Comparison of ENCODE assay signal across 8 cellular contexts in genomic region chr1:42957880-42958487, GRCh38. TPM values are rescaled to one million over a fixed set of nuclear protein-coding genes. Genes with fewer than 3 reads are reported as not detected.
DNase-seq lines count a peak whose midpoint lies in the region; ATAC-seq lines count a peak whose summit lies in the region.

No MANE protein-coding gene starts in this region.

- peaks cover 15 to 16% of the 10 kb centered on the region in 2 donors for H3K4me1 ChIP-seq in duodenal mucosa (ENCODE audit: control insufficient read depth in 1 of 2, insufficient read depth in 2 of 2, low read length in 2 of 2)

- no peaks in the 10 kb centered on the region for H3K36me3 ChIP-seq in duodenal mucosa (ENCODE audit: control insufficient read depth in 1 of 2, insufficient read depth in 2 of 2, low read length in 2 of 2)

- peak overlapping the region; percentile 76 for H3K27ac ChIP-seq in duodenal mucosa (ENCODE audit: low read depth, low read length)

- DNase-seq in NOMO-1 (lab: John Stamatoyannopoulos, UW; ENCODE audit: unreplicated experiment in 2 of 2) (peak; percentile 41 to 53), NOMO-1 treated with dmso at 0.1 percent for 144 hours (lab: John Stamatoyannopoulos, UW; ENCODE audit: unreplicated experiment) (no peak), NCI-H1930 (lab: John Stamatoyannopoulos, UW) (peak; percentile 33 to 60), lung microvascular endothelial cell (ENCODE audit: low read depth in 2 of 2) (peak; percentile 60 to 74)
- DNase-seq in activated CD4-positive, alpha-beta T cell treated with anti-CD3 and anti-CD28 coated beads, Interleukin-2, amount 50 U/mL, for 1 hour: peak; percentile 43
- peak; percentile 39 to 60 (median 57) for DNase-seq in stimulated activated CD4-positive, alpha-beta T cell treated with anti-CD3 and anti-CD28 coated beads, TNF-alpha, amount 100 ng/mL, for 4 hours (ENCODE audit: low read depth in 3 of 3)

- H3K27me3 ChIP-seq in duodenal mucosa (ENCODE audit: control insufficient read depth in 1 of 2, insufficient read depth in 2 of 2, low read length in 2 of 2): peaks cover 7 to 8% of the 10 kb centered on the region in 2 donors

- H3K4me3 ChIP-seq in duodenal mucosa (ENCODE audit: low read depth in 1 of 2, low read length in 2 of 2): peak overlapping the region; percentile 79 to 80

- ATAC-seq in HG02852 (IDR thresholded peaks at IDR 0.05; ENCODE audit: unreplicated experiment): peak; percentile 58

- peak overlapping the region; percentile 40 to 56 for H3K9ac ChIP-seq in duodenal mucosa (ENCODE audit: low read depth in 1 of 2, low read length in 2 of 2)

- H3K9me3 ChIP-seq in duodenal mucosa (ENCODE audit: control insufficient read depth in 1 of 2, low read length in 2 of 2): no peaks in the 10 kb centered on the region

RNA-seq across cellular contexts. Expression of gene SLC2A1, which starts 0.7 kb away (rescaled TPM):
- total RNA-seq in lung microvascular endothelial cell: 11.6 and 32.7 TPM in 2 replicates
